Comparison of ENCODE assay signal across 8 cellular contexts in genomic region chr5:40679071-40679997, GRCh38. TPM values are rescaled to one million over a fixed set of nuclear protein-coding genes. Genes with fewer than 3 reads are reported as not detected.
A peak's percentile ranks its signal among the peaks of the same experiment; 100 is the strongest.
DNase-seq lines count a peak whose midpoint lies in the region; ATAC-seq and TF ChIP-seq lines count a peak whose summit lies in the region.

PTGER4 (plus strand) TSS chr5:40679915; CDS start chr5:40680994, 1,079 bp downstream.

- intact Hi-C loops in activated CD4-positive, alpha-beta T cell treated with anti-CD3 and anti-CD28 coated beads, Interleukin-2, amount 10 ng/mL, durations not matched to agents 24 days and 14 days (cut with micrococcal nuclease) = loop anchor here (1.0 to 10.0 kb wide), 14 partner anchors 9 to 455 kb away; partner anchors contain the start of genes RPL37 and TTC33

- TF ChIP-seq CTCF in coronary artery (IDR thresholded peaks at IDR 0.05) = no peak

- peak within 1 kb of the TSS; percentile 99 for H3K4me3 Mint-ChIP-seq in activated CD4-positive, alpha-beta T cell treated with anti-CD3 and anti-CD28 coated beads, Interleukin-2, amount 10 ng/mL, durations not matched to agents 24 days and 14 days

- peaks cover 46% of the 10 kb centered on the region for H3K36me3 Mint-ChIP-seq in activated CD4-positive, alpha-beta T cell treated with anti-CD3 and anti-CD28 coated beads, Interleukin-2, amount 10 ng/mL, durations not matched to agents 24 days and 14 days (ENCODE audit: low read depth)

- in situ Hi-C loops in GM18951 (cut with MboI; ENCODE audit: low sequenced_read_pairs, unreplicated experiment) = no loop called here

- H3K27ac Mint-ChIP-seq in activated CD4-positive, alpha-beta T cell treated with anti-CD3 and anti-CD28 coated beads, Interleukin-2, amount 10 ng/mL, durations not matched to agents 24 days and 14 days = peak within 1 kb of the TSS; percentile 99

- peak; percentile 39 for TF ChIP-seq POLR2A in GM18951 (IDR thresholded peaks at IDR 0.05; ENCODE audit: extremely low read depth, insufficient read depth, insufficient read length)

- no peaks in the 10 kb centered on the region for H3K27me3 Mint-ChIP-seq in activated CD4-positive, alpha-beta T cell treated with anti-CD3 and anti-CD28 coated beads, Interleukin-2, amount 10 ng/mL, durations not matched to agents 24 days and 14 days

- H3K4me1 Mint-ChIP-seq in activated CD4-positive, alpha-beta T cell treated with anti-CD3 and anti-CD28 coated beads, Interleukin-2, amount 10 ng/mL, durations not matched to agents 24 days and 14 days = peaks cover 48% of the 10 kb centered on the region

- H3K27ac ChIP-seq in coronary artery = peak within 1 kb of the TSS; percentile 87 to 88

- DNase-seq in AG08395 (ENCODE audit: low spot score) (peak; percentile 92), NCI-H524 treated with DMSO at 0.1 percent for 48 hours (lab: John Stamatoyannopoulos, UW) (peak; percentile 20), coronary artery (ENCODE audit: low spot score) (peak; percentile 95), left lobe of liver (ENCODE audit: low spot score) (peak; percentile 90)
- DNase-seq in activated CD4-positive, alpha-beta T cell treated with anti-CD3 and anti-CD28 coated beads, Interleukin-2, amount 10 ng/mL, durations not matched to agents 24 days and 14 days = peak; percentile 98
- DNase-seq in stimulated activated CD4-positive, alpha-beta T cell treated with anti-CD3 and anti-CD28 coated beads, Interleukin-2, amount 100 ng/mL, for 24 hours = peak; percentile 93 to 94

- peaks cover 3% of the 10 kb centered on the region for H3K9me3 Mint-ChIP-seq in activated CD4-positive, alpha-beta T cell treated with anti-CD3 and anti-CD28 coated beads, Interleukin-2, amount 10 ng/mL, durations not matched to agents 24 days and 14 days

- ATAC-seq in HG03175 (IDR thresholded peaks at IDR 0.05; ENCODE audit: unreplicated experiment) = peak; percentile 57
- ATAC-seq in left lobe of liver = peak; percentile 98

- H3K4me3 ChIP-seq in coronary artery = peak within 1 kb of the TSS; percentile 70

RNA-seq across cellular contexts. Expression of gene PTGER4, which starts in this region (rescaled TPM):
- total RNA-seq in activated CD4-positive, alpha-beta T cell treated with anti-CD3 and anti-CD28 coated beads, Interleukin-2, amount 10 ng/mL, durations not matched to agents 24 days and 14 days = 49.1 and 53.0 TPM in 2 replicates
- 0.96 TPM for total RNA-seq in left lobe of liver

Comparison
In these comparisons a context has a peak if more than half of its experiments do, and no peak if none do; other contexts are left out.
1. Peak in every context shown above with its lines: DNase-seq, ATAC-seq, H3K4me3 ChIP-seq and H3K27ac ChIP-seq.
2. RNA of gene PTGER4 (total RNA-seq): 49.1 to 53.0 TPM in activated CD4-positive, alpha-beta T cell treated with anti-CD3 and anti-CD28 coated beads, Interleukin-2, amount 10 ng/mL, durations not matched to agents 24 days and 14 days; 0.96 TPM in left lobe of liver (single experiment); every median in the first group is over 10 times any median in the second.
3. Peak in DNase-seq and ATAC-seq in left lobe of liver; RNA of the gene not detected or under 1 TPM.
4. DNase-seq: peak in every context shown above with its lines; median percentile 98 in activated CD4-positive, alpha-beta T cell treated with anti-CD3 and anti-CD28 coated beads, Interleukin-2, amount 10 ng/mL, durations not matched to agents 24 days and 14 days; 95 in coronary artery; 94 in stimulated activated CD4-positive, alpha-beta T cell treated with anti-CD3 and anti-CD28 coated beads, Interleukin-2, amount 100 ng/mL, for 24 hours; 92 in AG08395; 90 in left lobe of liver; 20 in NCI-H524 treated with DMSO at 0.1 percent for 48 hours.